12 cellular contexts compared by ENCODE assay signal in genomic region chr11:43834291-43834690, GRCh38.
"Had no signal": no experiment of that assay in that cellular context is flagged by ENCODE, and none has a peak within 500 bp of the region (broad histone marks: within the 10 kb centered on the region; RNA-seq: fewer than 3 reads in every experiment).

No MANE protein-coding gene starts in this region.

- H3K4me1 ChIP-seq: body of pancreas, thyroid gland had no signal

- DNase-seq: activated CD4-positive, alpha-beta T cell treated with anti-CD3 and anti-CD28 coated beads for 4 hours; activated CD8-positive, alpha-beta T cell treated with anti-CD3 and anti-CD28 coated beads for 36 hours; activated naive CD4-positive, alpha-beta T cell treated with anti-CD3 and anti-CD28 coated beads for 36 hours; activated T-cell treated with anti-CD3 and anti-CD28 coated beads, Interleukin-2, amount 50 U/mL, for 1 hour; central memory CD4-positive, alpha-beta T cell; cortex of kidney; left colon; lower lobe of right lung; natural killer cell; stimulated activated naive B cell treated with anti-CD40 and anti-IgM and Interleukin-4, amounts not matched to agents 10 μg/mL and 1 μg/mL and 100 μg/mL, for 72 hours; thyroid gland had no signal

- H3K27ac ChIP-seq: thyroid gland had no signal

- H3K27me3 ChIP-seq: body of pancreas, thyroid gland had no signal

- H3K9me3 ChIP-seq: body of pancreas, lower lobe of right lung, thyroid gland had no signal

- H3K4me3 ChIP-seq: body of pancreas, lower lobe of right lung, thyroid gland had no signal
